Comparison of ENCODE assay signal across 7 cellular contexts in the genomic region with DNA sequence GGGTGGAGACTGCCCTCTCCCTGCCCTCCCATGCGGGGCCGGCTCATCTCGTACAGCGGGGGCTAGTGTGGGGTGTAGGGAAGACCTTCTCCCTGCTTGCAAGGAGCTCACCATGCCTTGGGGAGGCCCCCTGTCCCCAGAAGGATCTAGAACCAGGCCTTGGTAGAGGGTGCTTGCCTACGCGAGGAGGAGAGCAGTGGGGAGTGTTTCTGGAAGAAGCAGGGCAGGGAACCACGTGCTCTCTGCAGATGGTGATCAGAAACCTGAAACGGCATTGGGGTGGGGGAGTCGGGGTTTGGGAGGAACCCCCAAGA. TPM values are rescaled to one million over a fixed set of nuclear protein-coding genes. Genes with fewer than 3 reads are reported as not detected.
DNase-seq lines count a peak whose midpoint lies in the region; ATAC-seq and TF ChIP-seq lines count a peak whose summit lies in the region.

No MANE protein-coding gene starts in this region.

- peaks cover 2% of the 10 kb centered on the region for H3K36me3 Mint-ChIP-seq in activated CD8-positive, alpha-beta T cell treated with anti-CD3 and anti-CD28 coated beads, Interleukin-2, amount 10 ng/mL, durations not matched to agents 7 days and 5 days (ENCODE audit: low read depth)
- peaks cover 7% of the 10 kb centered on the region for H3K36me3 Mint-ChIP-seq in stimulated activated memory B cell treated with anti-CD40 and anti-IgM and Interleukin-4, amounts not matched to agents 10 μg/mL and 1 μg/mL and 100 μg/mL, for 72 hours

- peak overlapping the region; percentile 95 for H3K9ac ChIP-seq in HCT116 (ENCODE audit: low read length)

- POLR2A ChIA-PET in HCT116 (lab: Charles Lee), result no interaction called here
- POLR2A ChIA-PET in activated CD8-positive, alpha-beta T cell treated with anti-CD3 and anti-CD28 coated beads, Interleukin-2, amount 10 ng/mL, durations not matched to agents 7 days and 5 days (lab: Charles Lee), result no interaction called here

- no peaks in the 10 kb centered on the region for H3K9me2 ChIP-seq in HCT116 (ENCODE audit: insufficient read depth)

- peaks cover 52 to 79% of the 10 kb centered on the region in 2 experiments for H3K4me1 ChIP-seq in HCT116 (ENCODE audit: control insufficient read depth in 1 of 2, insufficient read depth in 2 of 2, low read length in 2 of 2)
- peaks cover 10% of the 10 kb centered on the region for H3K4me1 ChIP-seq in right cardiac atrium (ENCODE audit: control insufficient read depth, insufficient read depth, low read length)
- H3K4me1 ChIP-seq in BE2C, result peaks cover 18% of the 10 kb centered on the region

- H3K36me3 ChIP-seq in HCT116 (ENCODE audit: control insufficient read depth in 1 of 2, insufficient read depth in 2 of 2, low read length in 2 of 2), result peaks cover 2 to 6% of the 10 kb centered on the region in 2 experiments; a peak in 3 of 4 replicates
- H3K36me3 ChIP-seq in BE2C, result no peaks in the 10 kb centered on the region
- no peaks in the 10 kb centered on the region for H3K36me3 ChIP-seq in H7 (replicated peaks; ENCODE audit: control insufficient read depth, insufficient read depth, low read length)

- H3K4me1 Mint-ChIP-seq in activated CD8-positive, alpha-beta T cell treated with anti-CD3 and anti-CD28 coated beads, Interleukin-2, amount 10 ng/mL, durations not matched to agents 7 days and 5 days (ENCODE audit: low read depth), result peaks cover 32% of the 10 kb centered on the region
- peaks cover 39% of the 10 kb centered on the region for H3K4me1 Mint-ChIP-seq in stimulated activated memory B cell treated with anti-CD40 and anti-IgM and Interleukin-4, amounts not matched to agents 10 μg/mL and 1 μg/mL and 100 μg/mL, for 72 hours

- H3K27ac ChIP-seq in HCT116 (ENCODE audit: low read depth, low read length) (peak overlapping the region; percentile 92), right cardiac atrium (ENCODE audit: low read length) (peak overlapping the region; percentile 96)

- H3K9me3 Mint-ChIP-seq in activated CD8-positive, alpha-beta T cell treated with anti-CD3 and anti-CD28 coated beads, Interleukin-2, amount 10 ng/mL, durations not matched to agents 7 days and 5 days (ENCODE audit: insufficient read depth), result no peaks in the 10 kb centered on the region
- H3K9me3 Mint-ChIP-seq in stimulated activated memory B cell treated with anti-CD40 and anti-IgM and Interleukin-4, amounts not matched to agents 10 μg/mL and 1 μg/mL and 100 μg/mL, for 72 hours, result no peaks in the 10 kb centered on the region

- H3K27me3 ChIP-seq in HCT116 (ENCODE audit: insufficient read depth, low read length), result no peaks in the 10 kb centered on the region
- no peaks in the 10 kb centered on the region for H3K27me3 ChIP-seq in right cardiac atrium (ENCODE audit: control insufficient read depth, insufficient read depth)
- H3K27me3 ChIP-seq in BE2C, result peaks cover 74% of the 10 kb centered on the region
- no peaks in the 10 kb centered on the region; the same call in 1 of the 2 replicates for H3K27me3 ChIP-seq in H7 (ENCODE audit: control insufficient read depth, insufficient read depth, low read length)

- no peak for TF ChIP-seq RAD21 in HCT116 (IDR thresholded peaks at IDR 0.05; ENCODE audit: low read depth)

- peak overlapping the region; percentile 83 for H3K4me3 Mint-ChIP-seq in activated CD8-positive, alpha-beta T cell treated with anti-CD3 and anti-CD28 coated beads, Interleukin-2, amount 10 ng/mL, durations not matched to agents 7 days and 5 days
- peak overlapping the region; percentile 83 for H3K4me3 Mint-ChIP-seq in stimulated activated memory B cell treated with anti-CD40 and anti-IgM and Interleukin-4, amounts not matched to agents 10 μg/mL and 1 μg/mL and 100 μg/mL, for 72 hours

- TF ChIP-seq CTCF in HCT116 (IDR thresholded peaks at IDR 0.05 in 2 of 3, conservative IDR thresholded peaks at IDR 0.05 in 1 of 3; ENCODE audit: borderline replicate concordance in 1 of 3, insufficient read depth in 1 of 3, low read depth in 2 of 3, low read length in 2 of 3) (no peak), BE2C (IDR thresholded peaks at IDR 0.05; ENCODE audit: low read depth, low read length) (no peak)

- peak overlapping the region; percentile 83 for H3K27ac Mint-ChIP-seq in activated CD8-positive, alpha-beta T cell treated with anti-CD3 and anti-CD28 coated beads, Interleukin-2, amount 10 ng/mL, durations not matched to agents 7 days and 5 days
- H3K27ac Mint-ChIP-seq in stimulated activated memory B cell treated with anti-CD40 and anti-IgM and Interleukin-4, amounts not matched to agents 10 μg/mL and 1 μg/mL and 100 μg/mL, for 72 hours, result peak overlapping the region; percentile 90

- H3K4me3 ChIP-seq in HCT116 (replicated peaks in 1 of 2; ENCODE audit: low read depth in 1 of 2, low read length in 2 of 2) (peak overlapping the region; percentile 78 to 82), right cardiac atrium (ENCODE audit: low read length) (no peak overlapping the region), BE2C (ENCODE audit: low read depth, low read length) (no peak overlapping the region; the same call in 1 of the 2 replicates), H7 (ENCODE audit: insufficient read depth, low read depth, low read length) (no peak overlapping the region)

- H3K79me2 ChIP-seq in HCT116 (ENCODE audit: insufficient read depth, low read length), result peaks cover 72% of the 10 kb centered on the region

- DNase-seq in HCT116 (ENCODE audit: low read depth, low spot score) (no peak), right cardiac atrium (no peak), BE2C (no peak), NCI-H1694 treated with DMSO at 0.1 percent for 48 hours (lab: John Stamatoyannopoulos, UW) (no peak), H7 (no peak)
- DNase-seq in activated CD8-positive, alpha-beta T cell treated with anti-CD3 and anti-CD28 coated beads, Interleukin-2, amount 10 ng/mL, durations not matched to agents 7 days and 5 days, result no peak

- TF ChIP-seq POLR2A in HCT116 (IDR thresholded peaks at IDR 0.05; ENCODE audit: borderline replicate concordance, extremely low read depth, insufficient read depth, insufficient read length), result no peak

- CTCF ChIA-PET in HCT116 (lab: Charles Lee), result no interaction called here
- CTCF ChIA-PET in activated CD8-positive, alpha-beta T cell treated with anti-CD3 and anti-CD28 coated beads, Interleukin-2, amount 10 ng/mL, durations not matched to agents 7 days and 5 days (lab: Charles Lee), result no interaction called here

- H3K9me3 ChIP-seq in HCT116 (ENCODE audit: control insufficient read depth in 1 of 2, insufficient read depth in 1 of 2, low read depth in 1 of 2, low read length in 2 of 2) (no peaks in the 10 kb centered on the region), right cardiac atrium (ENCODE audit: control insufficient read depth, low read length) (no peaks in the 10 kb centered on the region), BE2C (no peaks in the 10 kb centered on the region)

- RAD21 ChIA-PET in HCT116 (lab: Charles Lee; ENCODE audit: low non-redundant PET in 1 of 2, low total read pairs in 2 of 2, uncharacterized antibody in 2 of 2, unreplicated experiment in 2 of 2), result no interaction called here

- no TSS peak for BruUV-seq in HCT116 (replicated peaks; lab: Mats Ljungman, UMichigan)

- H3K27me3 Mint-ChIP-seq in activated CD8-positive, alpha-beta T cell treated with anti-CD3 and anti-CD28 coated beads, Interleukin-2, amount 10 ng/mL, durations not matched to agents 7 days and 5 days (ENCODE audit: low read depth), result no peaks in the 10 kb centered on the region
- H3K27me3 Mint-ChIP-seq in stimulated activated memory B cell treated with anti-CD40 and anti-IgM and Interleukin-4, amounts not matched to agents 10 μg/mL and 1 μg/mL and 100 μg/mL, for 72 hours, result no peaks in the 10 kb centered on the region

- peak overlapping the region; percentile 86 for H3K4me2 ChIP-seq in HCT116 (ENCODE audit: low read length)

- WGBS in right cardiac atrium, result 49% methylated on average over 9 of the region's 9 CpGs

- H2AFZ ChIP-seq in HCT116 (ENCODE audit: low read depth, low read length, poor library complexity, severe bottlenecking), result no peak overlapping the region

- ATAC-seq in HCT116 (no peak), right cardiac atrium (no peak)
- no peak for ATAC-seq in activated CD8-positive, alpha-beta T cell treated with anti-CD3 and anti-CD28 coated beads, Interleukin-2, amount 10 ng/mL, durations not matched to agents 7 days and 5 days
- ATAC-seq in stimulated activated memory B cell treated with anti-CD40 and anti-IgM and Interleukin-4, amounts not matched to agents 10 μg/mL and 1 μg/mL and 100 μg/mL, for 72 hours, result no peak

- no peaks in the 10 kb centered on the region; the same call in 1 of the 2 replicates for H4K20me1 ChIP-seq in HCT116 (ENCODE audit: insufficient read depth)

- intact Hi-C loops in HCT116 (cut with micrococcal nuclease), result no loop called here
- intact Hi-C loops in right cardiac atrium (cut with DNase I), result no loop called here

RNA-seq across cellular contexts. Expression of gene MAFK, which starts 2.7 kb away (rescaled TPM):
- total RNA-seq in HCT116 (2021; ENCODE audit: unreplicated experiment) (56.3 TPM), right cardiac atrium (10 to 100 TPM; 43.6 to 69.3 (median 55.9) TPM)
- 35.3 and 61.9 TPM in 2 replicates for polyA plus RNA-seq in HCT116 (2012)
- 10 to 100 TPM; 22.6 to 23.9 TPM for total RNA-seq in activated CD8-positive, alpha-beta T cell treated with anti-CD3 and anti-CD28 coated beads, Interleukin-2, amount 10 ng/mL, durations not matched to agents 7 days and 5 days
- 73.8 TPM for polyA plus RNA-seq in right cardiac atrium
- polyA plus RNA-seq in BE2C (2012; ENCODE audit: insufficient read depth, insufficient read length, low read depth), result 1.6 TPM
- 14.8 and 23.1 TPM in 2 replicates for total RNA-seq in H7 (2014; rRNA removed; shearing (Covaris generic))

RNA-seq across cellular contexts. Expression of gene TMEM184A, which starts 22.8 kb away (rescaled TPM):
- total RNA-seq in HCT116 (2021; ENCODE audit: unreplicated experiment) (34.8 TPM), right cardiac atrium (under 1 TPM in 3 of 4 donors, not detected in 1; 0.26 to 0.62 (median 0.49) TPM)
- polyA plus RNA-seq in HCT116 (2012), result 21.4 and 21.7 TPM in 2 replicates
- total RNA-seq in activated CD8-positive, alpha-beta T cell treated with anti-CD3 and anti-CD28 coated beads, Interleukin-2, amount 10 ng/mL, durations not matched to agents 7 days and 5 days, result not detected
- polyA plus RNA-seq in right cardiac atrium, result 0.38 TPM
- 0.59 TPM for polyA plus RNA-seq in BE2C (2012; ENCODE audit: insufficient read depth, insufficient read length, low read depth)
- 0.74 and 1.2 TPM in 2 replicates for total RNA-seq in H7 (2014; rRNA removed; shearing (Covaris generic))

RNA-seq across cellular contexts. Expression of gene INTS1, which starts 29.0 kb away (rescaled TPM):
- 167 TPM for total RNA-seq in HCT116 (2021; ENCODE audit: unreplicated experiment)
- polyA plus RNA-seq in HCT116 (2012), result 100 TPM in 2 replicates
- total RNA-seq in activated CD8-positive, alpha-beta T cell treated with anti-CD3 and anti-CD28 coated beads, Interleukin-2, amount 10 ng/mL, durations not matched to agents 7 days and 5 days, result 100 to 1,000 TPM; 105 to 112 TPM
- total RNA-seq in right cardiac atrium, result 10 to 100 TPM; 30.6 to 48.3 (median 46.3) TPM
- polyA plus RNA-seq in right cardiac atrium, result 39.0 TPM
- 280 TPM for polyA plus RNA-seq in BE2C (2012; ENCODE audit: insufficient read depth, insufficient read length, low read depth)
- total RNA-seq in H7 (2014; rRNA removed; shearing (Covaris generic)), result 71.8 and 78.7 TPM in 2 replicates

RNA-seq across cellular contexts. Expression of gene PSMG3, which starts 36.6 kb away (rescaled TPM):
- total RNA-seq in HCT116 (2021; ENCODE audit: unreplicated experiment) (60.9 TPM), right cardiac atrium (10 to 100 TPM; 11.6 to 16.2 (median 13.9) TPM)
- polyA plus RNA-seq in HCT116 (2012), result 82.1 and 82.9 TPM in 2 replicates
- 10 to 100 TPM; 33.1 to 33.3 TPM for total RNA-seq in activated CD8-positive, alpha-beta T cell treated with anti-CD3 and anti-CD28 coated beads, Interleukin-2, amount 10 ng/mL, durations not matched to agents 7 days and 5 days
- polyA plus RNA-seq in right cardiac atrium, result 27.6 TPM
- polyA plus RNA-seq in BE2C (2012; ENCODE audit: insufficient read depth, insufficient read length, low read depth), result 179 TPM
- total RNA-seq in H7 (2014; rRNA removed; shearing (Covaris generic)), result 45.9 and 49.8 TPM in 2 replicates

Comparison
In these comparisons a context has a peak if more than half of its experiments do, and no peak if none do; other contexts are left out.
1. H3K4me3 ChIP-seq: peak in HCT116 (2 of 2); none in right cardiac atrium (single experiment), BE2C (single experiment) and H7 (single experiment).
2. RNA of gene TMEM184A, which starts 22.8 kb away (total RNA-seq): 34.8 TPM in HCT116 (single experiment); 0.74 to 1.2 TPM in H7, 0.26 to 0.62 TPM in right cardiac atrium and not detected in activated CD8-positive, alpha-beta T cell treated with anti-CD3 and anti-CD28 coated beads, Interleukin-2, amount 10 ng/mL, durations not matched to agents 7 days and 5 days; every median in the first group is over 10 times any median in the second.